1 cellular context compared by ENCODE assay signal in genomic region chr17:39632153-39632941, GRCh38.
TF ChIP-seq lines count a peak whose summit lies in the region.

No MANE protein-coding gene starts in this region.

TF ChIP-seq in HCT116, 20 proteins besides CTCF, POLR2A, EP300 and RAD21:
- no peak for TF ChIP-seq SRF (IDR thresholded peaks at IDR 0.05; ENCODE audit: low read depth)
- no peak for TF ChIP-seq CBX3 (IDR thresholded peaks at IDR 0.05; ENCODE audit: low read depth)
- TF ChIP-seq ELF1 (IDR thresholded peaks at IDR 0.05; ENCODE audit: borderline replicate concordance, low read depth) = no peak
- TF ChIP-seq CEBPB (IDR thresholded peaks at IDR 0.05; ENCODE audit: low read depth) = no peak
- no peak for TF ChIP-seq ZFX (IDR thresholded peaks at IDR 0.05)
- peak; percentile 75 for TF ChIP-seq SP1 (IDR thresholded peaks at IDR 0.05; ENCODE audit: low read depth)
- no peak for TF ChIP-seq SIN3A (IDR thresholded peaks at IDR 0.05; ENCODE audit: low read depth)
- TF ChIP-seq EZH2phosphoT487 (IDR thresholded peaks at IDR 0.05; ENCODE audit: borderline replicate concordance) = no peak
- no peak for TF ChIP-seq ZNF274 (IDR thresholded peaks at IDR 0.05; ENCODE audit: low read depth, low read length)
- no peak for TF ChIP-seq ZBTB33 (IDR thresholded peaks at IDR 0.05; ENCODE audit: extremely low read depth, insufficient replicate concordance, low read length)
- peak; percentile 97 for TF ChIP-seq TCF7L2 (IDR thresholded peaks at IDR 0.05; ENCODE audit: borderline replicate concordance, extremely low read depth, insufficient read depth, insufficient read length)
- TF ChIP-seq POLR2AphosphoS5 (IDR thresholded peaks at IDR 0.05; ENCODE audit: low read depth, low read length) = peak; percentile 53
- TF ChIP-seq EGR1 (IDR thresholded peaks at IDR 0.05; ENCODE audit: low read depth) = no peak
